13 cellular contexts compared by ENCODE assay signal in genomic region chr5:84791153-84791552, GRCh38.
"Had no signal": no experiment of that assay in that cellular context is flagged by ENCODE, and none has a peak within 500 bp of the region (broad histone marks: within the 10 kb centered on the region; RNA-seq: fewer than 3 reads in every experiment).

No MANE protein-coding gene starts in this region.

- ATAC-seq: pancreas had no signal

- H3K36me3 ChIP-seq: adrenal gland, pancreas had no signal

- H3K9me3 Mint-ChIP-seq: activated B cell treated with CpG ODN at 0.5 μM for 24 hours; activated CD4-positive, alpha-beta T cell treated with anti-CD3 and anti-CD28 coated beads, Interleukin-2, amount 10 ng/mL, durations not matched to agents 24 days and 14 days; activated naive CD4-positive, alpha-beta T cell treated with anti-CD3 and anti-CD28 coated beads, Interleukin-2, amount 10 ng/mL, durations not matched to agents 7 days and 5 days; T-helper 1 cell treated with Interleukin-12 subunit alpha and Interleukin-12 subunit beta and Interleukin-4 antibody, amounts not matched to agents 30 μg/mL and 1 μg/mL, for 36 hours had no signal

- H3K27ac ChIP-seq: adrenal gland, coronary artery, pancreas had no signal

- H3K4me1 Mint-ChIP-seq: activated B cell treated with CpG ODN at 0.5 μM for 24 hours; activated CD4-positive, alpha-beta T cell treated with anti-CD3 and anti-CD28 coated beads, Interleukin-2, amount 10 ng/mL, durations not matched to agents 24 days and 14 days; activated naive CD4-positive, alpha-beta T cell treated with anti-CD3 and anti-CD28 coated beads, Interleukin-2, amount 10 ng/mL, durations not matched to agents 7 days and 5 days had no signal

- H3K4me1 ChIP-seq: adrenal gland, pancreas had no signal

- H3K4me3 Mint-ChIP-seq: activated B cell treated with CpG ODN at 0.5 μM for 24 hours; activated CD4-positive, alpha-beta T cell treated with anti-CD3 and anti-CD28 coated beads, Interleukin-2, amount 10 ng/mL, durations not matched to agents 24 days and 14 days; activated naive CD4-positive, alpha-beta T cell treated with anti-CD3 and anti-CD28 coated beads, Interleukin-2, amount 10 ng/mL, durations not matched to agents 7 days and 5 days; T-helper 1 cell treated with Interleukin-12 subunit alpha and Interleukin-12 subunit beta and Interleukin-4 antibody, amounts not matched to agents 30 μg/mL and 1 μg/mL, for 36 hours had no signal

- H3K27me3 ChIP-seq: adrenal gland, pancreas had no signal

- H3K27me3 Mint-ChIP-seq: activated B cell treated with CpG ODN at 0.5 μM for 24 hours; activated CD4-positive, alpha-beta T cell treated with anti-CD3 and anti-CD28 coated beads, Interleukin-2, amount 10 ng/mL, durations not matched to agents 24 days and 14 days; activated naive CD4-positive, alpha-beta T cell treated with anti-CD3 and anti-CD28 coated beads, Interleukin-2, amount 10 ng/mL, durations not matched to agents 7 days and 5 days had no signal

- FAIRE-seq: pancreas, small intestine, TTC549 had no signal

- H3K4me3 ChIP-seq: adrenal gland, coronary artery, pancreas had no signal

- H3K36me3 Mint-ChIP-seq: activated naive CD4-positive, alpha-beta T cell treated with anti-CD3 and anti-CD28 coated beads, Interleukin-2, amount 10 ng/mL, durations not matched to agents 7 days and 5 days had no signal

- H3K9me3 ChIP-seq: adrenal gland, pancreas had no signal

- DNase-seq: activated B cell treated with CpG ODN at 0.5 μM for 24 hours; activated CD4-positive, alpha-beta T cell treated with anti-CD3 and anti-CD28 coated beads, Interleukin-2, amount 10 ng/mL, durations not matched to agents 24 days and 14 days; activated naive CD4-positive, alpha-beta T cell treated with anti-CD3 and anti-CD28 coated beads, Interleukin-2, amount 10 ng/mL, durations not matched to agents 7 days and 5 days; adrenal gland; caudate nucleus; erythroblast; hypothalamus; mesenchymal stem cell; pancreas; small intestine had no signal

- H3K27ac Mint-ChIP-seq: activated B cell treated with CpG ODN at 0.5 μM for 24 hours; activated CD4-positive, alpha-beta T cell treated with anti-CD3 and anti-CD28 coated beads, Interleukin-2, amount 10 ng/mL, durations not matched to agents 24 days and 14 days; activated naive CD4-positive, alpha-beta T cell treated with anti-CD3 and anti-CD28 coated beads, Interleukin-2, amount 10 ng/mL, durations not matched to agents 7 days and 5 days; T-helper 1 cell treated with Interleukin-12 subunit alpha and Interleukin-12 subunit beta and Interleukin-4 antibody, amounts not matched to agents 30 μg/mL and 1 μg/mL, for 36 hours had no signal
